ENCODE assay signal across 9 cellular contexts in the genomic region with DNA sequence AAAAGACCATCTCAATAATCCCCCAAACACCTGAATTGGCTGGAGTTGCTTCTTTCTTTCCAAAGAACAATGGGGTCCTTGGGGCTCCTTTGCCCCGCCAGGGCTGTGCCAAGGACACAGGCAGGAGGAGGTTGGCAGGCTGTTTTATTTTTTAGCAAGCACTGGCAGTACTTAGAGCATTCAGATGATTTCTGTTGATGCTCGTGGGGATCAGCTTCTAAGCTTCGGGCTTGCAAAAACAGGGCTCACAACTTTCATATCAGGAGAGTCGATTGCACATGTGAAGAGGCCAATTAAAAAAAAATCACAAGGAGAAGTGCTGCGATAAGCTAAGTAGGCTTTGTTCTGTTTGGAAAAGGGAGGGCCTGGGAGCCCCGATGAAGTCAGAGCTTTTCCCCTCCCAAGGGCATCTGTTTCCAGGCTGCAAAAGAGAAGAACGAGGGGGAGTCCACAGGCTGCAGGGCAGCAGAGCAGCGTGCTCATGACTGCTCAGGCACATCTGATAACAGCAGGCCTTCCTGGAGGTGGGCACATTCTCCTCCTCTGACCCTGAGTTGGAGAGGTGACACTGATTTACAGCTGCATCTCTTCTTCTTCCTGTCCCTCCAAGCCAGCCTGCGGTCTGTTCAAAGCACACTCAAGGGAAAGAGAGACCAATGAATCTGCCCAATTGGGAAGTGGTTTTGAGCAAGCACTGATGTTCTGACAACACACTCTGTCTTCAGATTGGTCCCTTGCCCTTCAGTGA. TPM values are rescaled to one million over a fixed set of nuclear protein-coding genes. Genes with fewer than 3 reads are reported as not detected.
A peak's percentile ranks its signal among the peaks of the same experiment; 100 is the strongest.
DNase-seq lines count a peak whose midpoint lies in the region; ATAC-seq, FAIRE-seq and TF ChIP-seq lines count a peak whose summit lies in the region.
"Had no signal": no experiment of that assay in that cellular context is flagged by ENCODE, and none has a peak within 500 bp of the region (broad histone marks: within the 10 kb centered on the region; RNA-seq: fewer than 3 reads in every experiment).

No MANE protein-coding gene starts in this region.

- H3K9me3 Mint-ChIP-seq in HFFc6, result no peaks in the 10 kb centered on the region
- H3K9me3 Mint-ChIP-seq: activated naive CD4-positive, alpha-beta T cell treated with anti-CD3 and anti-CD28 coated beads, Interleukin-2, amount 50 U/mL, for 24 hours had no signal

- FAIRE-seq in GM18507 (lab: Jason Lieb, UNC), result peak; percentile 92

- H3K4me1 Mint-ChIP-seq in HFFc6 (ENCODE audit: low read depth), result peaks cover 53% of the 10 kb centered on the region

- intact Hi-C loops in left colon (cut with DNase I, micrococcal nuclease), result no loop called here

- H3K4me3 Mint-ChIP-seq in HFFc6, result no peak overlapping the region
- H3K4me3 Mint-ChIP-seq: activated naive CD4-positive, alpha-beta T cell treated with anti-CD3 and anti-CD28 coated beads, Interleukin-2, amount 50 U/mL, for 24 hours had no signal

- no peaks in the 10 kb centered on the region for H3K27me3 Mint-ChIP-seq in HFFc6 (ENCODE audit: insufficient read depth)
- H3K27me3 Mint-ChIP-seq: activated naive CD4-positive, alpha-beta T cell treated with anti-CD3 and anti-CD28 coated beads, Interleukin-2, amount 50 U/mL, for 24 hours had no signal

- no peak overlapping the region; the same call in 1 of the 2 replicates for H3K27ac Mint-ChIP-seq in HFFc6
- H3K27ac Mint-ChIP-seq: activated naive CD4-positive, alpha-beta T cell treated with anti-CD3 and anti-CD28 coated beads, Interleukin-2, amount 50 U/mL, for 24 hours had no signal

- H3K36me3 Mint-ChIP-seq in HFFc6 (ENCODE audit: low read depth), result no peaks in the 10 kb centered on the region
- H3K36me3 Mint-ChIP-seq: activated naive CD4-positive, alpha-beta T cell treated with anti-CD3 and anti-CD28 coated beads, Interleukin-2, amount 50 U/mL, for 24 hours had no signal

- TF ChIP-seq CTCF in omental fat pad (IDR thresholded peaks at IDR 0.05) (no peak), HFFc6 (IDR thresholded peaks at IDR 0.05) (no peak)

- ATAC-seq in omental fat pad (ENCODE audit: low FRiP score), result peak; percentile 67
- ATAC-seq in GM19023 (IDR thresholded peaks at IDR 0.05; ENCODE audit: unreplicated experiment), result no peak
- no peak for ATAC-seq in left colon

- no peak for DNase-seq in GM18507 (ENCODE audit: extremely low spot score, insufficient read length, low read depth)
- peak; percentile 33 for DNase-seq in NCI-H1092 treated with DMSO at 0.1 percent for 48 hours (lab: John Stamatoyannopoulos, UW)
- peak; percentile 33 for DNase-seq in astrocyte of the hippocampus (ENCODE audit: low read depth, low spot score)
- DNase-seq in omental fat pad (ENCODE audit: low spot score), result no peak
- no peak for DNase-seq in HFFc6
- DNase-seq in 8988T, result no peak
- no peak for DNase-seq in left colon

RNA-seq across cellular contexts. Expression of gene BCAR3, which starts 27.3 kb away (rescaled TPM):
- 10 to 100 TPM; 43.7 to 73.5 (median 45.8) TPM for total RNA-seq in omental fat pad
- total RNA-seq in HFFc6 (2021; fragmentation: NEBNext Ultra II Directional; extraction: Animal tissue kit (Norgen Biotek cat#: 25700)), result 10 to 100 TPM; 24.4 to 55.1 (median 26.2) TPM
- 10 to 100 TPM; 64.0 to 79.0 TPM for total RNA-seq in left colon

Comparison
In these comparisons a context has a peak if more than half of its experiments do, and no peak if none do; other contexts are left out.
1. DNase-seq: peak in NCI-H1092 treated with DMSO at 0.1 percent for 48 hours (single experiment) and astrocyte of the hippocampus (single experiment); none in GM18507 (single experiment), omental fat pad (single experiment), HFFc6 (single experiment), 8988T (single experiment) and left colon (0 of 2).